Comparison of ENCODE assay signal across 14 cellular contexts in the genomic region with DNA sequence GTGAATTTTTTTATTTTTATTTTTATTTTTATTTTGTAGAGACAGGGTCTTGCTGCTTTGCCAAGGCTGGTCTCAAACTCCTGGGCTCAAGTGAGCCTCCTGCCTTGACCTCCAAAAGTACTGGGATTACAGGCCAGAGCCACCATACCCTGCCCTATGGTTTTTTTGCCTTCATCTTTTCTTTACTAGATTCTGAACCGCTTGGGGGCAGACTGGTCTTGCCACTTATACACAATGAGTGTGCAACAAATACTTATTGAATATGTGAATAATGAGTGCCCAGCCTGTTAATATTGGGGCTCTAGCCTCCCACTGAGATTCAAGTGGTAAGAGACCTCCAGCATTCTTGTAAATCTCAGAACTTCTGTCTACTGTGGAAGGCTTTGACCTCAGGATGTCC. TPM values are rescaled to one million over a fixed set of nuclear protein-coding genes. Genes with fewer than 3 reads are reported as not detected.
A peak's percentile ranks its signal among the peaks of the same experiment; 100 is the strongest.
DNase-seq lines count a peak whose midpoint lies in the region; ATAC-seq, FAIRE-seq and TF ChIP-seq lines count a peak whose summit lies in the region.
"Had no signal": no experiment of that assay in that cellular context is flagged by ENCODE, and none has a peak within 500 bp of the region (broad histone marks: within the 10 kb centered on the region; RNA-seq: fewer than 3 reads in every experiment).

No MANE protein-coding gene starts in this region.

- TF ChIP-seq CTCF in OCI-LY1 (IDR thresholded peaks at IDR 0.05; ENCODE audit: low read length), result peak; percentile 25
- TF ChIP-seq CTCF in bronchial epithelial cell (IDR thresholded peaks at IDR 0.05; ENCODE audit: insufficient read depth, low read length, severe bottlenecking), result peak; percentile 32
- TF ChIP-seq CTCF in left ventricle myocardium inferior (IDR thresholded peaks at IDR 0.05; ENCODE audit: borderline replicate concordance), result no peak

- intact Hi-C loops in left ventricle myocardium inferior (cut with micrococcal nuclease), result no loop called here

- H3K4me2 ChIP-seq in OCI-LY1 (ENCODE audit: low read length) (no peak overlapping the region), neuronal stem cell (ENCODE audit: insufficient read depth, low read length, poor library complexity, severe bottlenecking) (no peak overlapping the region)
- H3K4me2 ChIP-seq: PC-9 had no signal

- peaks cover 14 to 57% (median 16%) of the 10 kb centered on the region in 3 donors for H3K36me3 Mint-ChIP-seq in CD8-positive, alpha-beta memory T cell
- H3K36me3 Mint-ChIP-seq in natural killer cell treated with Interleukin-12 subunit alpha and Interleukin-12 subunit beta and Interleukin-15 and Interleukin-18, amount 100 ng/mL, for 72 hours, result no peaks in the 10 kb centered on the region

- no peak overlapping the region for H2BK12ac ChIP-seq in neuronal stem cell (ENCODE audit: low read length)

- no peaks in the 10 kb centered on the region for H3K9me3 ChIP-seq in CD8-positive, alpha-beta memory T cell (ENCODE audit: low read length)
- H3K9me3 ChIP-seq in OCI-LY1 (ENCODE audit: low read length) (no peaks in the 10 kb centered on the region), neuronal stem cell (replicated peaks in 1 of 2; ENCODE audit: control insufficient read depth in 2 of 2, insufficient read depth in 1 of 2, low read depth in 1 of 2, low read length in 2 of 2) (peaks cover 0 to 18% of the 10 kb centered on the region in 2 donors), left ventricle myocardium inferior (replicated peaks) (no peaks in the 10 kb centered on the region)
- H3K9me3 ChIP-seq: gastroesophageal sphincter had no signal

- no peak for ATAC-seq in natural killer cell treated with Interleukin-12 subunit alpha and Interleukin-12 subunit beta and Interleukin-15 and Interleukin-18, amount 100 ng/mL, for 72 hours
- no peak for ATAC-seq in HG03196 (IDR thresholded peaks at IDR 0.05; ENCODE audit: unreplicated experiment)
- ATAC-seq: gastroesophageal sphincter had no signal

- no peaks in the 10 kb centered on the region for H4K20me1 ChIP-seq in OCI-LY1 (ENCODE audit: insufficient read depth, low read length)

- peaks cover 80 to 81% (median 81%) of the 10 kb centered on the region in 3 donors for H3K4me1 Mint-ChIP-seq in CD8-positive, alpha-beta memory T cell
- H3K4me1 Mint-ChIP-seq in natural killer cell treated with Interleukin-12 subunit alpha and Interleukin-12 subunit beta and Interleukin-15 and Interleukin-18, amount 100 ng/mL, for 72 hours (ENCODE audit: low read depth in 2 of 2), result peaks cover 64 to 79% of the 10 kb centered on the region in 2 donors

- H2BK5ac ChIP-seq in neuronal stem cell (ENCODE audit: low read length), result no peak overlapping the region

- peaks cover 76% of the 10 kb centered on the region for H3K4me1 ChIP-seq in CD8-positive, alpha-beta memory T cell (ENCODE audit: insufficient read depth, low read length)
- peaks cover 18% of the 10 kb centered on the region for H3K4me1 ChIP-seq in OCI-LY1 (ENCODE audit: insufficient read depth, low read length, severe bottlenecking)
- H3K4me1 ChIP-seq in neuronal stem cell (ENCODE audit: control insufficient read depth in 2 of 2, insufficient read depth in 1 of 2, low read depth in 1 of 2, low read length in 2 of 2), result peaks cover 7 to 12% of the 10 kb centered on the region in 2 donors
- H3K4me1 ChIP-seq in left ventricle myocardium inferior, result peaks cover 86% of the 10 kb centered on the region

- FAIRE-seq in bronchial epithelial cell (lab: Jason Lieb, UNC), result no peak
- FAIRE-seq: D721Med had no signal

- no peak overlapping the region for H4K8ac ChIP-seq in neuronal stem cell (ENCODE audit: low read depth, low read length)

- no peak overlapping the region for H3K18ac ChIP-seq in neuronal stem cell (ENCODE audit: low read length)

- H2AFZ ChIP-seq in OCI-LY1 (ENCODE audit: low read length) (no peak overlapping the region), neuronal stem cell (ENCODE audit: low read length) (no peak overlapping the region)
- H2AFZ ChIP-seq: PC-9 had no signal

- no peak overlapping the region for H2AK5ac ChIP-seq in neuronal stem cell (ENCODE audit: low read depth, low read length)

- DNase-seq in CD8-positive, alpha-beta memory T cell, result no peak
- no peak for DNase-seq in bronchial epithelial cell (ENCODE audit: low read depth)
- no peak for DNase-seq in natural killer cell treated with Interleukin-12 subunit alpha and Interleukin-12 subunit beta and Interleukin-15 and Interleukin-18, amount 100 ng/mL, for 72 hours (ENCODE audit: low spot score)
- no peak for DNase-seq in neuronal stem cell (ENCODE audit: low spot score)
- DNase-seq in left ventricle myocardium inferior, result no peak
- DNase-seq in OCI-M2 (lab: John Stamatoyannopoulos, UW; ENCODE audit: unreplicated experiment), result no peak
- DNase-seq: mesendoderm, NCI-H187, PC-9, retina had no signal

- H3K27me3 Mint-ChIP-seq in CD8-positive, alpha-beta memory T cell, result peaks cover 0 to 2% of the 10 kb centered on the region in 2 donors
- no peaks in the 10 kb centered on the region for H3K27me3 Mint-ChIP-seq in natural killer cell treated with Interleukin-12 subunit alpha and Interleukin-12 subunit beta and Interleukin-15 and Interleukin-18, amount 100 ng/mL, for 72 hours

- H2BK15ac ChIP-seq in neuronal stem cell (ENCODE audit: low read length), result no peak overlapping the region

- H3K79me2 ChIP-seq in OCI-LY1 (ENCODE audit: insufficient read depth, low read length), result no peaks in the 10 kb centered on the region

- H3K9me3 Mint-ChIP-seq in CD8-positive, alpha-beta memory T cell, result no peaks in the 10 kb centered on the region
- H3K9me3 Mint-ChIP-seq in natural killer cell treated with Interleukin-12 subunit alpha and Interleukin-12 subunit beta and Interleukin-15 and Interleukin-18, amount 100 ng/mL, for 72 hours, result no peaks in the 10 kb centered on the region

- no peak overlapping the region for H3K9ac ChIP-seq in OCI-LY1 (ENCODE audit: low read length)
- no peak overlapping the region for H3K9ac ChIP-seq in neuronal stem cell (ENCODE audit: low read depth, low read length, poor library complexity)

- peak overlapping the region; percentile 87 to 100 (median 97) for H3K27ac Mint-ChIP-seq in CD8-positive, alpha-beta memory T cell
- H3K27ac Mint-ChIP-seq in natural killer cell treated with Interleukin-12 subunit alpha and Interleukin-12 subunit beta and Interleukin-15 and Interleukin-18, amount 100 ng/mL, for 72 hours, result peak overlapping the region; percentile 91 to 94

- H3K36me3 ChIP-seq in CD8-positive, alpha-beta memory T cell (ENCODE audit: insufficient read depth, low read length), result no peaks in the 10 kb centered on the region
- H3K36me3 ChIP-seq in OCI-LY1 (ENCODE audit: insufficient read depth, low read length), result no peaks in the 10 kb centered on the region
- peaks cover 2% of the 10 kb centered on the region for H3K36me3 ChIP-seq in bronchial epithelial cell (ENCODE audit: control insufficient read depth, insufficient read depth, low read length)
- H3K36me3 ChIP-seq in neuronal stem cell (replicated peaks in 1 of 2; ENCODE audit: control insufficient read depth in 2 of 2, insufficient read depth in 2 of 2, low read length in 2 of 2), result peaks cover 0 to 73% of the 10 kb centered on the region in 2 donors
- no peaks in the 10 kb centered on the region for H3K36me3 ChIP-seq in left ventricle myocardium inferior
- H3K36me3 ChIP-seq: gastroesophageal sphincter had no signal

- peak overlapping the region; percentile 39 for H3K4me3 ChIP-seq in CD8-positive, alpha-beta memory T cell (ENCODE audit: low read length)
- no peak overlapping the region for H3K4me3 ChIP-seq in OCI-LY1 (ENCODE audit: low read depth, low read length, poor library complexity, severe bottlenecking)
- no peak overlapping the region for H3K4me3 ChIP-seq in bronchial epithelial cell (ENCODE audit: low read depth, low read length)
- H3K4me3 ChIP-seq in neuronal stem cell (ENCODE audit: low read length in 2 of 2), result no peak overlapping the region
- H3K4me3 ChIP-seq in left ventricle myocardium inferior, result no peak overlapping the region
- H3K4me3 ChIP-seq: gastroesophageal sphincter, PC-9 had no signal

- H3K14ac ChIP-seq in neuronal stem cell (ENCODE audit: low read length), result no peak overlapping the region

- H3K9me2 ChIP-seq in OCI-LY1 (ENCODE audit: low read depth, low read length), result no peaks in the 10 kb centered on the region

- H3F3A ChIP-seq in OCI-LY1 (ENCODE audit: insufficient read depth, low read length), result no peaks in the 10 kb centered on the region; the same call in 1 of the 2 replicates

- POLR2A ChIA-PET in CD8-positive, alpha-beta memory T cell (lab: Charles Lee), result no interaction called here

- H3K27me3 ChIP-seq in CD8-positive, alpha-beta memory T cell (ENCODE audit: insufficient read depth, low read length, poor library complexity, severe bottlenecking), result no peaks in the 10 kb centered on the region
- peaks cover 4% of the 10 kb centered on the region; the same call in 1 of the 2 replicates for H3K27me3 ChIP-seq in OCI-LY1 (ENCODE audit: insufficient read depth, low read length)
- no peaks in the 10 kb centered on the region for H3K27me3 ChIP-seq in bronchial epithelial cell (ENCODE audit: control insufficient read depth, insufficient read depth, low read length)
- H3K27me3 ChIP-seq in neuronal stem cell (ENCODE audit: control insufficient read depth in 3 of 3, insufficient read depth in 3 of 3, low read depth in 1 of 3, low read length in 3 of 3), result peaks cover 0 to 2% (median 0%) of the 10 kb centered on the region in 3 experiments
- no peaks in the 10 kb centered on the region for H3K27me3 ChIP-seq in left ventricle myocardium inferior (ENCODE audit: low read depth)
- H3K27me3 ChIP-seq: gastroesophageal sphincter had no signal

- no peak overlapping the region for H2BK120ac ChIP-seq in neuronal stem cell (ENCODE audit: low read depth, low read length)

- peaks cover 14% of the 10 kb centered on the region for H3K79me1 ChIP-seq in neuronal stem cell (ENCODE audit: low read depth, low read length)

- no peak overlapping the region for H3K23ac ChIP-seq in neuronal stem cell (ENCODE audit: low read depth, low read length, poor library complexity)

- no peak overlapping the region for H3K4ac ChIP-seq in neuronal stem cell (ENCODE audit: low read length)

- H3K4me3 Mint-ChIP-seq in CD8-positive, alpha-beta memory T cell, result peak overlapping the region; percentile 76 to 99 (median 97)
- peak overlapping the region; percentile 25 for H3K4me3 Mint-ChIP-seq in natural killer cell treated with Interleukin-12 subunit alpha and Interleukin-12 subunit beta and Interleukin-15 and Interleukin-18, amount 100 ng/mL, for 72 hours

- peak overlapping the region; percentile 81 for H3K27ac ChIP-seq in CD8-positive, alpha-beta memory T cell (ENCODE audit: low read depth, low read length)
- H3K27ac ChIP-seq in OCI-LY1 (ENCODE audit: low read depth, low read length, poor library complexity, severe bottlenecking), result no peak overlapping the region
- H3K27ac ChIP-seq in neuronal stem cell (replicated peaks; ENCODE audit: low read length), result no peak overlapping the region
- no peak overlapping the region for H3K27ac ChIP-seq in left ventricle myocardium inferior (replicated peaks)
- H3K27ac ChIP-seq: PC-9 had no signal

- no CpG with 5 or more reads among the region's 1 CpG for WGBS in neuronal stem cell (ENCODE audit: extremely low coverage in 2 of 2, insufficient read length in 2 of 2, insufficient replicate concordance in 1 of 2), 2 donors

- no peak overlapping the region for H4K91ac ChIP-seq in neuronal stem cell (ENCODE audit: low read depth, low read length, poor library complexity)

- CTCF ChIA-PET in CD8-positive, alpha-beta memory T cell (lab: Charles Lee), result interaction anchor here (0.7 to 5.4 kb wide), 6 partner anchors 20 to 337 kb away, joined by 3 to 29 read pairs (median 6); no protein-coding TSS in a partner anchor

RNA-seq across cellular contexts. Expression of gene NCK2, which starts 3.9 kb away (rescaled TPM):
- 10 to 100 TPM; 72.4 to 76.1 TPM for total RNA-seq in CD8-positive, alpha-beta memory T cell
- polyA plus RNA-seq in CD8-positive, alpha-beta memory T cell, result 77.9 TPM
- total RNA-seq in bronchial epithelial cell (90.0 and 99.3 TPM in 2 replicates), left ventricle myocardium inferior (24.7 TPM)
- 10 to 100 TPM; 44.7 to 47.4 TPM for total RNA-seq in natural killer cell treated with Interleukin-12 subunit alpha and Interleukin-12 subunit beta and Interleukin-15 and Interleukin-18, amount 100 ng/mL, for 72 hours
- polyA plus RNA-seq in neuronal stem cell (2013, experiment 1 of 2), result 37.1 TPM
- 37.6 TPM for polyA plus RNA-seq in neuronal stem cell (2013, experiment 2 of 2)
